In genomic region chr7:100166966-100167911, GRCh38 we compare ENCODE assay signal across 1 cellular context.
TF ChIP-seq lines count a peak whose summit lies in the region.

No MANE protein-coding gene starts in this region.

TF ChIP-seq in H1, 55 proteins besides CTCF, POLR2A, EP300 and RAD21:
- TF ChIP-seq EZH2 (IDR thresholded peaks at IDR 0.05; ENCODE audit: low read depth, low read length, severe bottlenecking), result no peak
- no peak for TF ChIP-seq TAF7 (optimal IDR thresholded peaks at IDR 0.05; ENCODE audit: borderline replicate concordance, low read depth, low read length)
- TF ChIP-seq POU5F1 (IDR thresholded peaks at IDR 0.05; ENCODE audit: low read depth, low read length), result no peak
- TF ChIP-seq KDM4A (IDR thresholded peaks at IDR 0.05; ENCODE audit: low read depth, low read length, severe bottlenecking), result no peak
- no peak for TF ChIP-seq USF2 (IDR thresholded peaks at IDR 0.05; ENCODE audit: low read length)
- no peak for TF ChIP-seq SRF (IDR thresholded peaks at IDR 0.05; ENCODE audit: low read depth, low read length)
- TF ChIP-seq BACH1 (IDR thresholded peaks at IDR 0.05; ENCODE audit: low read length), result no peak
- TF ChIP-seq NRF1 (IDR thresholded peaks at IDR 0.05; ENCODE audit: low read depth, low read length), result no peak
- TF ChIP-seq PHF8 (conservative IDR thresholded peaks at IDR 0.05; ENCODE audit: low read depth, low read length), result no peak
- TF ChIP-seq, protein P1, sequence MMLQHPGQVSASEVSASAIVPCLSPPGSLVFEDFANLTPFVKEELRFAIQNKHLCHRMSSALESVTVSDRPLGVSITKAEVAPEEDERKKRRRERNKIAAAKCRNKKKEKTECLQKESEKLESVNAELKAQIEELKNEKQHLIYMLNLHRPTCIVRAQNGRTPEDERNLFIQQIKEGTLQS (IDR thresholded peaks at IDR 0.05; ENCODE audit: insufficient read depth, low read depth, low read length), result no peak
- TF ChIP-seq SIN3A (conservative IDR thresholded peaks at IDR 0.05 in 1 of 2, IDR thresholded peaks at IDR 0.05 in 1 of 2; ENCODE audit: low read depth in 1 of 2, low read length in 2 of 2), result no peak
- TF ChIP-seq FOSL1 (IDR thresholded peaks at IDR 0.05; ENCODE audit: insufficient read depth, low read depth, low read length), result no peak
- no peak for TF ChIP-seq TEAD4 (IDR thresholded peaks at IDR 0.05; ENCODE audit: low read depth, low read length)
TF ChIP-seq in H1: peak in this region for 0.
